8 cellular contexts compared by ENCODE assay signal in genomic region chr17:38825762-38826247, GRCh38. TPM values are rescaled to one million over a fixed set of nuclear protein-coding genes. Genes with fewer than 3 reads are reported as not detected.
A peak's percentile ranks its signal among the peaks of the same experiment; 100 is the strongest.
DNase-seq lines count a peak whose midpoint lies in the region; ATAC-seq and TF ChIP-seq lines count a peak whose summit lies in the region.

No MANE protein-coding gene starts in this region.

- H3K4me3 Mint-ChIP-seq in stimulated activated naive CD8-positive, alpha-beta T cell treated with anti-CD3 and anti-CD28 coated beads, Interleukin-15, Interleukin-2, amounts not matched to agents 100 ng/mL and 50 ng/mL, for 24 hours: peak overlapping the region; percentile 98

- DNase-seq in stimulated activated naive CD8-positive, alpha-beta T cell treated with anti-CD3 and anti-CD28 coated beads, Interleukin-15, Interleukin-2, amounts not matched to agents 100 U/mL and 50 U/mL, for 24 hours: no peak
- DNase-seq in cardiac fibroblast (ENCODE audit: low read depth in 2 of 2) (no peak), omental fat pad (ENCODE audit: low spot score) (no peak), hippocampal formation (lab: John Stamatoyannopoulos, UW) (no peak)

- H3K9ac ChIP-seq in mucosa of stomach (ENCODE audit: low read length): peak overlapping the region; percentile 80

- no peaks in the 10 kb centered on the region for H3K27me3 Mint-ChIP-seq in stimulated activated naive CD8-positive, alpha-beta T cell treated with anti-CD3 and anti-CD28 coated beads, Interleukin-15, Interleukin-2, amounts not matched to agents 100 ng/mL and 50 ng/mL, for 24 hours

- H3K36me3 ChIP-seq in mucosa of stomach (ENCODE audit: control insufficient read depth, insufficient read depth, low read length): no peaks in the 10 kb centered on the region

- H3K27me3 ChIP-seq in mucosa of stomach (ENCODE audit: control insufficient read depth, insufficient read depth, low read length): no peaks in the 10 kb centered on the region

- peak overlapping the region; percentile 100 for H3K27ac Mint-ChIP-seq in stimulated activated naive CD8-positive, alpha-beta T cell treated with anti-CD3 and anti-CD28 coated beads, Interleukin-15, Interleukin-2, amounts not matched to agents 100 ng/mL and 50 ng/mL, for 24 hours

- no peak for TF ChIP-seq CTCF in cardiac fibroblast (IDR thresholded peaks at IDR 0.05; ENCODE audit: low read depth, low read length)
- TF ChIP-seq CTCF in omental fat pad (IDR thresholded peaks at IDR 0.05): no peak

- H3K9me3 Mint-ChIP-seq in stimulated activated naive CD8-positive, alpha-beta T cell treated with anti-CD3 and anti-CD28 coated beads, Interleukin-15, Interleukin-2, amounts not matched to agents 100 ng/mL and 50 ng/mL, for 24 hours: no peaks in the 10 kb centered on the region

- H3K4me1 ChIP-seq in mucosa of stomach (ENCODE audit: control insufficient read depth, insufficient read depth, low read length): peaks cover 20% of the 10 kb centered on the region

- H3K4me1 Mint-ChIP-seq in stimulated activated naive CD8-positive, alpha-beta T cell treated with anti-CD3 and anti-CD28 coated beads, Interleukin-15, Interleukin-2, amounts not matched to agents 100 ng/mL and 50 ng/mL, for 24 hours (ENCODE audit: low read depth): peaks cover 33% of the 10 kb centered on the region

- ATAC-seq in stimulated activated naive CD8-positive, alpha-beta T cell treated with anti-CD3 and anti-CD28 coated beads, Interleukin-15, Interleukin-2, amounts not matched to agents 100 U/mL and 50 U/mL, for 24 hours: no peak
- no peak for ATAC-seq in omental fat pad (ENCODE audit: low FRiP score)
- no peak for ATAC-seq in esophagus mucosa
- ATAC-seq in GM21367 (IDR thresholded peaks at IDR 0.05; ENCODE audit: unreplicated experiment): no peak

- no peaks in the 10 kb centered on the region for H3K9me3 ChIP-seq in mucosa of stomach (ENCODE audit: control insufficient read depth, low read length)

- H3K36me3 Mint-ChIP-seq in stimulated activated naive CD8-positive, alpha-beta T cell treated with anti-CD3 and anti-CD28 coated beads, Interleukin-15, Interleukin-2, amounts not matched to agents 100 ng/mL and 50 ng/mL, for 24 hours (ENCODE audit: low read depth): peaks cover 12% of the 10 kb centered on the region

- H3K4me3 ChIP-seq in cardiac fibroblast (replicated peaks in 1 of 2; ENCODE audit: low read depth in 2 of 2, low read length in 2 of 2): peak overlapping the region; percentile 62 to 90
- peak overlapping the region; percentile 52 for H3K4me3 ChIP-seq in mucosa of stomach (ENCODE audit: low read length)

RNA-seq across cellular contexts. Expression of gene CWC25, which starts 0.7 kb away (rescaled TPM):
- 10 to 100 TPM; 15.2 to 49.6 (median 30.5) TPM for total RNA-seq in omental fat pad
- total RNA-seq in esophagus mucosa: 10.9 TPM

RNA-seq across cellular contexts. Expression of gene PIP4K2B, which starts 26.4 kb away (rescaled TPM):
- total RNA-seq in omental fat pad: 10 to 100 TPM; 25.7 to 79.0 (median 47.2) TPM
- total RNA-seq in esophagus mucosa: 15.1 TPM

RNA-seq across cellular contexts. Expression of gene RPL23, which starts 27.7 kb away (rescaled TPM):
- total RNA-seq in omental fat pad (1,000 to 10,000 TPM; 1,566 to 2,133 (median 2,034) TPM), esophagus mucosa (1,222 TPM)

RNA-seq across cellular contexts. Expression of gene LASP1, which starts 44.1 kb away (rescaled TPM):
- total RNA-seq in omental fat pad (100 to 1,000 TPM; 111 to 174 (median 148) TPM), esophagus mucosa (50.0 TPM)
